Comparison of ENCODE assay signal across 23 cellular contexts in the genomic region with DNA sequence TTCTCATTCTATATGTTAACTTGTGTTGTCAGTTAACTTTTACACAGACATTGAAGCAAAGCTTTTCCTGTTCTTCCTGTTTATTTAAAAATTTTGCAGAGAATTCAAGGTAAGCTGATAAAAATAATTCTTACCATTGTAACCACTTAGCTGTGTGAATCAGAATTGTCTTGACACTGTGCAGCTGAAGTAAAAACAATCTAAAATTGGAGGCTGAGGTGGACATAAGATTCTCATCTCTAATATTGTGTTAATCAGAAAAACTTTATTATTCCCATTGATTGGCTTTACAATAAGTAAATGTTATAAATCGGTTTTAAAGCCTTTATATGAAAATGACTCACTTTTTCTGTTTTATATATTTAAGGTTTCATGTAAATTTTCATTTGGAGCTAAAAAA.
A peak's percentile ranks its signal among the peaks of the same experiment; 100 is the strongest.
DNase-seq lines count a peak whose midpoint lies in the region; ATAC-seq, FAIRE-seq and TF ChIP-seq lines count a peak whose summit lies in the region.
"Had no signal": no experiment of that assay in that cellular context is flagged by ENCODE, and none has a peak within 500 bp of the region (broad histone marks: within the 10 kb centered on the region; RNA-seq: fewer than 3 reads in every experiment).

No MANE protein-coding gene starts in this region.

- no peaks in the 10 kb centered on the region for H4K20me1 ChIP-seq in OCI-LY1 (ENCODE audit: insufficient read depth, low read length)
- no peaks in the 10 kb centered on the region for H4K20me1 ChIP-seq in K562 (replicated peaks; ENCODE audit: control insufficient read depth, insufficient read depth, low read length)

- no peak for TF ChIP-seq RAD21 in K562 (CRISPR knock-in tag; conservative IDR thresholded peaks at IDR 0.05 in 1 of 2, IDR thresholded peaks at IDR 0.05 in 1 of 2)

- BruUV-seq in K562 (replicated peaks; lab: Mats Ljungman, UMichigan): no TSS peak

- TF ChIP-seq POLR2A in K562 (conservative IDR thresholded peaks at IDR 0.05): no peak

- peaks cover 13% of the 10 kb centered on the region; the same call in 1 of the 2 replicates for H3F3A ChIP-seq in OCI-LY1 (ENCODE audit: insufficient read depth, low read length)

- FAIRE-seq in K562 (lab: Jason Lieb, UNC): no peak

- H3K9me1 ChIP-seq in K562 (ENCODE audit: control insufficient read depth, insufficient read depth, low read length): no peaks in the 10 kb centered on the region

- H3K9ac ChIP-seq in OCI-LY1 (ENCODE audit: low read length): peak overlapping the region; percentile 88
- H3K9ac ChIP-seq in K562 (ENCODE audit: insufficient read depth in 1 of 2, low read depth in 2 of 2, low read length in 2 of 2): no peak overlapping the region

- H3K4me1 ChIP-seq in CD8-positive, alpha-beta memory T cell (ENCODE audit: insufficient read depth, low read length): peaks cover 26% of the 10 kb centered on the region
- H3K4me1 ChIP-seq in OCI-LY1 (ENCODE audit: insufficient read depth, low read length, severe bottlenecking) (peaks cover 80% of the 10 kb centered on the region), K562 (replicated peaks in 1 of 2; ENCODE audit: control insufficient read depth in 2 of 2, insufficient read depth in 2 of 2, low read length in 2 of 2) (no peaks in the 10 kb centered on the region; a peak in 3 of 5 replicates), psoas muscle (peaks cover 9% of the 10 kb centered on the region)
- H3K4me1 ChIP-seq: Caco-2, tibial artery had no signal

- peak overlapping the region in 5 of 7 donors; percentile 17 to 54 (median 21) for H3K4me3 Mint-ChIP-seq in CD8-positive, alpha-beta memory T cell

- peaks cover 0 to 5% (median 0%) of the 10 kb centered on the region in 3 donors for H3K36me3 Mint-ChIP-seq in CD8-positive, alpha-beta memory T cell

- H3K4me2 ChIP-seq in OCI-LY1 (ENCODE audit: low read length) (peak overlapping the region; percentile 80), K562 (ENCODE audit: insufficient read depth, low read length) (no peak overlapping the region)

- H3K9me3 ChIP-seq in CD8-positive, alpha-beta memory T cell (ENCODE audit: low read length): no peaks in the 10 kb centered on the region
- H3K9me3 ChIP-seq in OCI-LY1 (ENCODE audit: low read length) (no peaks in the 10 kb centered on the region), K562 (replicated peaks; ENCODE audit: control insufficient read depth, insufficient read depth, low read depth, low read length) (no peaks in the 10 kb centered on the region), psoas muscle (no peaks in the 10 kb centered on the region)
- H3K9me3 ChIP-seq: Caco-2, esophagus squamous epithelium, SJCRH30, tibial artery had no signal

- H3K4me3 ChIP-seq in CD8-positive, alpha-beta memory T cell (ENCODE audit: low read length): no peak overlapping the region
- no peak overlapping the region for H3K4me3 ChIP-seq in OCI-LY1 (ENCODE audit: low read depth, low read length, poor library complexity, severe bottlenecking)
- H3K4me3 ChIP-seq in K562: no peak overlapping the region
- H3K4me3 ChIP-seq in psoas muscle: no peak overlapping the region
- H3K4me3 ChIP-seq: esophagus squamous epithelium, SJCRH30, tibial artery had no signal

- in situ Hi-C loops in K562 (cut with MboI) (no loop called here), ACHN (cut with HindIII; ENCODE audit: low pct_ligation_motif_present, low pct_unique_long_range_greater_than_20kb, low sequenced_read_pairs) (no loop called here)

- no peaks in the 10 kb centered on the region for H3K27me3 ChIP-seq in CD8-positive, alpha-beta memory T cell (ENCODE audit: insufficient read depth, low read length, poor library complexity, severe bottlenecking)
- H3K27me3 ChIP-seq in OCI-LY1 (ENCODE audit: insufficient read depth, low read length) (no peaks in the 10 kb centered on the region), K562 (ENCODE audit: control insufficient read depth in 2 of 2, insufficient read depth in 2 of 2, low read length in 2 of 2) (no peaks in the 10 kb centered on the region), psoas muscle (ENCODE audit: insufficient read depth in 3 of 3, low read length in 2 of 3) (no peaks in the 10 kb centered on the region)
- H3K27me3 ChIP-seq: esophagus squamous epithelium, SJCRH30, tibial artery had no signal

- intact Hi-C loops in K562 (cut with micrococcal nuclease) (no loop called here), psoas muscle (cut with DNase I) (no loop called here)

- H3K36me3 ChIP-seq in CD8-positive, alpha-beta memory T cell (ENCODE audit: insufficient read depth, low read length): no peaks in the 10 kb centered on the region
- no peaks in the 10 kb centered on the region for H3K36me3 ChIP-seq in OCI-LY1 (ENCODE audit: insufficient read depth, low read length)
- H3K36me3 ChIP-seq in K562 (ENCODE audit: control insufficient read depth, insufficient read depth, low read length): no peaks in the 10 kb centered on the region
- H3K36me3 ChIP-seq in psoas muscle (ENCODE audit: insufficient read depth in 1 of 2, low read depth in 1 of 2): no peaks in the 10 kb centered on the region
- H3K36me3 ChIP-seq: esophagus squamous epithelium, SJCRH30, tibial artery had no signal

- no peaks in the 10 kb centered on the region for H3K9me3 Mint-ChIP-seq in CD8-positive, alpha-beta memory T cell

- H3K4me1 Mint-ChIP-seq in CD8-positive, alpha-beta memory T cell: peaks cover 38 to 58% (median 44%) of the 10 kb centered on the region in 3 donors

- CTCF ChIA-PET in CD8-positive, alpha-beta memory T cell (lab: Charles Lee): interaction anchor here (1.6 kb wide), 1 partner anchor 43 kb away, joined by 4 read pairs; no protein-coding TSS in a partner anchor
- CTCF ChIA-PET in K562 (lab: Yijun Ruan, JAX; ENCODE audit: low intra/inter-chr PET ratio): no interaction called here

- H3K79me2 ChIP-seq in OCI-LY1 (ENCODE audit: insufficient read depth, low read length): peaks cover 4% of the 10 kb centered on the region; the same call in 1 of the 2 replicates
- H3K79me2 ChIP-seq in K562 (ENCODE audit: control insufficient read depth, insufficient read depth, low read length): no peaks in the 10 kb centered on the region

- ATAC-seq in K562 (no peak), psoas muscle (no peak)

- no peaks in the 10 kb centered on the region for H3K9me2 ChIP-seq in OCI-LY1 (ENCODE audit: low read depth, low read length)

- POLR2A ChIA-PET in CD8-positive, alpha-beta memory T cell (lab: Charles Lee): interaction anchor here (1.2 to 1.4 kb wide), 2 partner anchors 316 to 318 kb away, joined by 3 to 10 read pairs; a partner anchor contains a TSS
- POLR2A ChIA-PET in K562 (lab: Yijun Ruan, JAX): interaction anchor here (0.7 to 1.1 kb wide), 2 partner anchors 14 to 180 kb away, joined by 3 read pairs; no protein-coding TSS in a partner anchor

- no peak for DNase-seq in CD8-positive, alpha-beta memory T cell
- DNase-seq in K562 (ENCODE audit: extremely low read depth in 1 of 4, low spot score in 3 of 4): no peak
- DNase-seq in psoas muscle: no peak
- DNase-seq in T1000 (lab: John Stamatoyannopoulos, UW): no peak
- no peak for DNase-seq in ACHN
- no peak for DNase-seq in NCI-H2081 (lab: John Stamatoyannopoulos, UW)
- DNase-seq in NOMO-1 (lab: John Stamatoyannopoulos, UW; ENCODE audit: unreplicated experiment in 2 of 2): no peak
- DNase-seq: activated CD4-positive, alpha-beta T cell treated with anti-CD3 and anti-CD28 coated beads for 1 hour; activated CD8-positive, alpha-beta memory T cell treated with anti-CD3 and anti-CD28 coated beads, Interleukin-2, amount 50 U/mL, for 48 hours; activated gamma-delta T cell; anterior cingulate cortex; Caco-2; central memory CD4-positive, alpha-beta T cell; effector CD4-positive, alpha-beta T cell; EL; esophagus squamous epithelium; NCI-H1105 treated with DMSO at 0.1 percent for 48 hours; NCI-H526; stimulated activated CD4-positive, alpha-beta T cell treated with anti-CD3 and anti-CD28 coated beads, Interleukin-15, amount 100 ng/mL, for 24 hours; T-helper 9 cell; tibial artery had no signal

- 4% methylated on average over 1 of the region's 1 CpG for WGBS in K562 (ENCODE audit: insufficient coverage, low coverage, missing lambda C conversion rate)
- WGBS in psoas muscle, 3 donors: 92 to 100% (median 94%) methylated on average over 1 of the region's 1 CpG

- no peak overlapping the region for H2AFZ ChIP-seq in OCI-LY1 (ENCODE audit: low read length)
- H2AFZ ChIP-seq in K562 (ENCODE audit: low read depth, low read length): no peak overlapping the region

- H3K27ac ChIP-seq in CD8-positive, alpha-beta memory T cell (ENCODE audit: low read depth, low read length): no peak overlapping the region
- peak overlapping the region; percentile 99 for H3K27ac ChIP-seq in OCI-LY1 (ENCODE audit: low read depth, low read length, poor library complexity, severe bottlenecking)
- no peak overlapping the region for H3K27ac ChIP-seq in K562 (ENCODE audit: extremely low read depth, low read depth, low read length)
- H3K27ac ChIP-seq in psoas muscle: peak overlapping the region; percentile 38
- H3K27ac ChIP-seq: tibial artery had no signal

- TF ChIP-seq EP300 in K562 (IDR thresholded peaks at IDR 0.05; ENCODE audit: low read length): no peak

- TF ChIP-seq CTCF in OCI-LY1 (IDR thresholded peaks at IDR 0.05; ENCODE audit: low read length) (no peak), K562 (IDR thresholded peaks at IDR 0.05 in 2 of 3, conservative IDR thresholded peaks at IDR 0.05 in 1 of 3; ENCODE audit: insufficient read depth in 2 of 3, low read depth in 1 of 3, low read length in 3 of 3) (no peak), psoas muscle (IDR thresholded peaks at IDR 0.05) (no peak)

- peak overlapping the region in 7 of 8 donors; percentile 26 to 89 (median 78) for H3K27ac Mint-ChIP-seq in CD8-positive, alpha-beta memory T cell

- no peaks in the 10 kb centered on the region for H3K27me3 Mint-ChIP-seq in CD8-positive, alpha-beta memory T cell

TF ChIP-seq in K562, 482 proteins besides CTCF, POLR2A, EP300 and RAD21 (continues in another document):
- no peak for TF ChIP-seq CHD2 (IDR thresholded peaks at IDR 0.05; ENCODE audit: low read depth, low read length)

Comparison
In these comparisons a context has a peak if more than half of its experiments do, and no peak if none do; other contexts are left out.
1. H3K27ac ChIP-seq: peak in OCI-LY1 (single experiment) and psoas muscle (single experiment); none in CD8-positive, alpha-beta memory T cell (single experiment) and K562 (single experiment).